Comparison of ENCODE assay signal across 31 cellular contexts in the genomic region with DNA sequence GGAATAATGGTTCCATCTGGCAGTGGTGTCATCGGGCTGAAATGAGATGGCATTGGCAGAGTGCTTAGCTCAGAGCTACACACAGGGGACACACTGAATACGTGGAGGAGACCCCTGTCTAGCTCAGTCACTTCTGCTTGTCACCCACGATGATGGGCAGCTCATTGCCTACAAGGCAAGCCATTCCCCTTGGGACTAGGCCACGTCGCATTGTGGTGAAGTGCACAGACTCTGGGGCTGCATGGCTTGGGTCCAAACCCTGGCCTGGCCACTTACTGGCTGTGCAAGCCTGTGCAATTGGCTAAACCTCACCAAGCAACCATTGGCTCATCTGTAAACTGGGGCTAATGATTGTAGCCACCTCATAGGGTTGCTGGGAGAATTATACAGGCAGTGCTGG. TPM values are rescaled to one million over a fixed set of nuclear protein-coding genes. Genes with fewer than 3 reads are reported as not detected.
"Had no signal": no experiment of that assay in that cellular context is flagged by ENCODE, and none has a peak within 500 bp of the region (broad histone marks: within the 10 kb centered on the region; RNA-seq: fewer than 3 reads in every experiment).

No MANE protein-coding gene starts in this region.

- H3K27me3 ChIP-seq: ovary, right atrium auricular region, right lobe of liver, vagina had no signal

- H3K9me3 ChIP-seq: left ventricle myocardium inferior, ovary, right atrium auricular region, right lobe of liver, tibial nerve, vagina had no signal

- H3K27me3 Mint-ChIP-seq: stimulated activated memory B cell treated with anti-CD40 and anti-IgM and Interleukin-4, amounts not matched to agents 10 μg/mL and 1 μg/mL and 100 μg/mL, for 72 hours had no signal

- DNase-seq: left ventricle myocardium inferior; mesendoderm; naive B cell; natural killer cell; nephron progenitor cell; ovary; right lobe of liver; stimulated activated CD4-positive, alpha-beta T cell treated with anti-CD3 and anti-CD28 coated beads, Interleukin-1b, Interleukin-23, amount 100 ng/mL, for 48 hours; stimulated activated CD4-positive, alpha-beta T cell treated with anti-CD3 and anti-CD28 coated beads, Interleukin-2, amount 100 ng/mL, for 48 hours; stimulated activated CD4-positive, alpha-beta T cell treated with anti-CD3 and anti-CD28 coated beads, Interleukin-4, amount 100 ng/mL, for 4 hours; stimulated activated CD8-positive, alpha-beta memory T cell treated with anti-CD3 and anti-CD28 coated beads, Interleukin-4, amount 100 ng/mL, for 48 hours; stimulated activated naive CD4-positive, alpha-beta T cell treated with Interleukin-2 at 50 U/mL for 16 hours; stimulated activated naive CD8-positive, alpha-beta T cell treated with anti-CD3 and anti-CD28 coated beads, Interleukin-15, amount 100 ng/mL, for 72 hours; substantia nigra had no signal

- H3K27ac Mint-ChIP-seq: mesothelial cell of epicardium; natural killer cell; nephron progenitor cell; neural progenitor cell; progenitor cell of endocrine pancreas; stimulated activated memory B cell treated with anti-CD40 and anti-IgM and Interleukin-4, amounts not matched to agents 10 μg/mL and 1 μg/mL and 100 μg/mL, for 72 hours; stimulated activated naive CD8-positive, alpha-beta T cell treated with anti-CD3 and anti-CD28 coated beads, Interleukin-15, amount 100 ng/mL, for 72 hours; type B pancreatic cell had no signal

- H3K4me2 ChIP-seq: neural progenitor cell, smooth muscle cell had no signal

- H3K36me3 ChIP-seq: left ventricle myocardium inferior, neural progenitor cell, ovary, right atrium auricular region, right lobe of liver, tibial nerve, vagina had no signal

- H3K36me3 Mint-ChIP-seq: mesothelial cell of epicardium; natural killer cell; neural progenitor cell; stimulated activated memory B cell treated with anti-CD40 and anti-IgM and Interleukin-4, amounts not matched to agents 10 μg/mL and 1 μg/mL and 100 μg/mL, for 72 hours; type B pancreatic cell had no signal

- ATAC-seq: natural killer cell; right lobe of liver; stimulated activated memory B cell treated with anti-CD40 and anti-IgM and Interleukin-4, amounts not matched to agents 10 μg/mL and 1 μg/mL and 100 μg/mL, for 72 hours; stimulated activated naive CD8-positive, alpha-beta T cell treated with anti-CD3 and anti-CD28 coated beads, Interleukin-15, amount 100 ng/mL, for 72 hours had no signal

- H3K27ac ChIP-seq: left ventricle myocardium inferior, neural progenitor cell, ovary, right atrium auricular region, right lobe of liver, tibial nerve, vagina had no signal

- H2AFZ ChIP-seq: neural progenitor cell had no signal

- H3K9ac ChIP-seq: neural progenitor cell had no signal

- H3K4me3 Mint-ChIP-seq: mesothelial cell of epicardium; natural killer cell; nephron progenitor cell; neural progenitor cell; stimulated activated memory B cell treated with anti-CD40 and anti-IgM and Interleukin-4, amounts not matched to agents 10 μg/mL and 1 μg/mL and 100 μg/mL, for 72 hours; stimulated activated naive CD8-positive, alpha-beta T cell treated with anti-CD3 and anti-CD28 coated beads, Interleukin-15, amount 100 ng/mL, for 72 hours; type B pancreatic cell had no signal

- H3K9me3 Mint-ChIP-seq: mesothelial cell of epicardium; naive B cell; natural killer cell; nephron progenitor cell; stimulated activated memory B cell treated with anti-CD40 and anti-IgM and Interleukin-4, amounts not matched to agents 10 μg/mL and 1 μg/mL and 100 μg/mL, for 72 hours; stimulated activated naive CD8-positive, alpha-beta T cell treated with anti-CD3 and anti-CD28 coated beads, Interleukin-15, amount 100 ng/mL, for 72 hours had no signal

- H3K4me3 ChIP-seq: left ventricle myocardium inferior, lung, neural progenitor cell, ovary, right atrium auricular region, right lobe of liver, smooth muscle cell, tibial nerve, vagina had no signal

RNA-seq across cellular contexts. Expression of gene FBP1, which starts 3.2 kb away (rescaled TPM):
- total RNA-seq: skeletal muscle tissue, temporal lobe had no signal

RNA-seq across cellular contexts. Expression of gene FBP2, which starts 48.9 kb away (rescaled TPM):
- total RNA-seq: kidney epithelial cell, mesothelial cell of epicardium, mononuclear cell, natural killer cell, omental fat pad, ovary, progenitor cell of endocrine pancreas, pulmonary artery endothelial cell, renal cortical epithelial cell, right atrium auricular region, right lobe of liver, smooth muscle cell, temporal lobe, tibial nerve, vagina had no signal
- polyA plus RNA-seq: ovary, smooth muscle cell had no signal
